19 cellular contexts compared by ENCODE assay signal in genomic region chr18:42915240-42915791, GRCh38.
DNase-seq lines count a peak whose midpoint lies in the region; ATAC-seq, FAIRE-seq and TF ChIP-seq lines count a peak whose summit lies in the region.
"Had no signal": no experiment of that assay in that cellular context is flagged by ENCODE, and none has a peak within 500 bp of the region (broad histone marks: within the 10 kb centered on the region; RNA-seq: fewer than 3 reads in every experiment).

No MANE protein-coding gene starts in this region.

- H3K4me3 ChIP-seq in BLaER1 treated with 17β-estradiol and CSF1 and Interleukin-3, amounts not matched to agents 10 nM and 100 nM, result no peak overlapping the region
- H3K4me3 ChIP-seq in adrenal gland, result no peak overlapping the region
- H3K4me3 ChIP-seq: gastrocnemius medialis, SJCRH30, tibial artery had no signal

- no peaks in the 10 kb centered on the region for H3K36me3 ChIP-seq in BLaER1 treated with 17β-estradiol and CSF1 and Interleukin-3, amounts not matched to agents 10 nM and 100 nM
- no peaks in the 10 kb centered on the region for H3K36me3 ChIP-seq in adrenal gland (replicated peaks in 1 of 2)
- H3K36me3 ChIP-seq: gastrocnemius medialis, SJCRH30, tibial artery had no signal

- no peak for TF ChIP-seq POLR2A in adrenal gland (IDR thresholded peaks at IDR 0.05)

- no peaks in the 10 kb centered on the region for H4K20me1 ChIP-seq in BLaER1 treated with 17β-estradiol and CSF1 and Interleukin-3, amounts not matched to agents 10 nM and 100 nM

- peak; percentile 96 for FAIRE-seq in islet of Langerhans (lab: Jason Lieb, UNC)
- FAIRE-seq: bronchial epithelial cell, H54 had no signal

- 70 to 84% (median 79%) methylated on average over 3 of the region's 3 CpGs for WGBS in adrenal gland, 4 donors

- DNase-seq in NCI-H1105 treated with DMSO at 0.1 percent for 48 hours (lab: John Stamatoyannopoulos, UW), result peak; percentile 43
- peak; percentile 82 for DNase-seq in NCI-H345 (lab: John Stamatoyannopoulos, UW)
- DNase-seq in RWPE1 (ENCODE audit: low spot score), result no peak
- DNase-seq in A172 (ENCODE audit: low spot score), result no peak
- no peak for DNase-seq in adrenal gland
- DNase-seq: activated CD4-positive, CD25-positive, alpha-beta regulatory T cell; activated CD8-positive, alpha-beta memory T cell treated with anti-CD3 and anti-CD28 coated beads for 24 hours; CD4-positive, CD25-positive, alpha-beta regulatory T cell; gastrocnemius medialis; NCI-H524; retina; SJCRH30; tibial artery had no signal

- no peak for ATAC-seq in GM21526 (IDR thresholded peaks at IDR 0.05; ENCODE audit: low FRiP score, unreplicated experiment)
- ATAC-seq: gastrocnemius medialis had no signal

- no peaks in the 10 kb centered on the region for H3K9me3 ChIP-seq in BLaER1 treated with 17β-estradiol and CSF1 and Interleukin-3, amounts not matched to agents 10 nM and 100 nM (replicated peaks in 1 of 11)
- no peaks in the 10 kb centered on the region for H3K9me3 ChIP-seq in adrenal gland (replicated peaks in 1 of 3)
- H3K9me3 ChIP-seq: gastrocnemius medialis, SJCRH30, tibial artery had no signal

- POLR2A ChIA-PET in RWPE1 (lab: Yijun Ruan, JAX; ENCODE audit: low non-redundant PET), result no interaction called here

- no peak overlapping the region for H3K9ac ChIP-seq in BLaER1 treated with 17β-estradiol and CSF1 and Interleukin-3, amounts not matched to agents 10 nM and 100 nM

- intact Hi-C loops in adrenal gland (cut with DNase I), result no loop called here

- CTCF ChIA-PET in RWPE1 (lab: Yijun Ruan, JAX), result no interaction called here

- peak overlapping the region in 6 of 11 experiments; percentile 25 to 60 (median 34); a peak in 8 of 22 replicates for H3K4me2 ChIP-seq in BLaER1 treated with 17β-estradiol and CSF1 and Interleukin-3, amounts not matched to agents 10 nM and 100 nM

- no peaks in the 10 kb centered on the region for H3K27me3 ChIP-seq in BLaER1 treated with 17β-estradiol and CSF1 and Interleukin-3, amounts not matched to agents 10 nM and 100 nM
- no peaks in the 10 kb centered on the region for H3K27me3 ChIP-seq in adrenal gland
- H3K27me3 ChIP-seq: gastrocnemius medialis, SJCRH30, tibial artery had no signal

- H3K4me1 ChIP-seq in BLaER1 treated with 17β-estradiol and CSF1 and Interleukin-3, amounts not matched to agents 10 nM and 100 nM, result peaks cover 0 to 9% (median 3%) of the 10 kb centered on the region in 10 experiments; a peak in 8 of 20 replicates
- H3K4me1 ChIP-seq in adrenal gland (replicated peaks in 1 of 2), result no peaks in the 10 kb centered on the region
- H3K4me1 ChIP-seq: gastrocnemius medialis, SJCRH30, tibial artery had no signal

- TF ChIP-seq CTCF in RWPE1 (conservative IDR thresholded peaks at IDR 0.05; ENCODE audit: low read depth) (no peak), adrenal gland (IDR thresholded peaks at IDR 0.05) (no peak)

- H3K27ac ChIP-seq in BLaER1 treated with 17β-estradiol and CSF1 and Interleukin-3, amounts not matched to agents 10 nM and 100 nM, result no peak overlapping the region
- no peak overlapping the region for H3K27ac ChIP-seq in RWPE1
- H3K27ac ChIP-seq in adrenal gland, result no peak overlapping the region
- H3K27ac ChIP-seq: epithelial cell of prostate, gastrocnemius medialis, SJCRH30, tibial artery had no signal

Comparison
In these comparisons a context has a peak if more than half of its experiments do, and no peak if none do; other contexts are left out.
1. DNase-seq: peak in NCI-H1105 treated with DMSO at 0.1 percent for 48 hours (single experiment) and NCI-H345 (single experiment); none in RWPE1 (single experiment), A172 (single experiment) and adrenal gland (0 of 7).